In the genomic region with DNA sequence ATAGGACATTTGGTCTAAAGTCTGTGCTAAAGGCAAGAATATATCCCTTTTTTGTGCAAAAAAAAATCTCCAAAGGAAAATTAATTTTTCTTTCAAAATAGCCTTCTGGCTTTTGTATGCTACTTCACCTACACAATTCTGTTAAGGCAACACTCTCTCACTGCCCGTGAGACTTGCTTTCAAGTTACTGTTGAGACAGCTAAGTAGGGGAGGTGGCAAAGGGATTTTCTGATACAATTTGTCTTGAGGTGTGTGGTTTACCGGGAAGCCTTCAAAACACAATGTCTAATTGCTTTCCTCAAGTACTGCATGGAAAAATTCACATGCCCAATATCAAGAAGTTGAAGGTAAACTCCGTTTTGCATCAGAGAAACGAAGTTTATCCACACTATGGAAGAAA, we compare ENCODE assay signal across 26 cellular contexts. TPM values are rescaled to one million over a fixed set of nuclear protein-coding genes. Genes with fewer than 3 reads are reported as not detected.
DNase-seq lines count a peak whose midpoint lies in the region; ATAC-seq, FAIRE-seq and TF ChIP-seq lines count a peak whose summit lies in the region.
"Had no signal": no experiment of that assay in that cellular context is flagged by ENCODE, and none has a peak within 500 bp of the region (broad histone marks: within the 10 kb centered on the region; RNA-seq: fewer than 3 reads in every experiment).

No MANE protein-coding gene starts in this region.

- peak overlapping the region; percentile 55 for H3K4me2 ChIP-seq in osteoblast (ENCODE audit: insufficient read depth, low read length)
- H3K4me2 ChIP-seq: A549 had no signal

- H3K36me3 ChIP-seq in iPS-18a (ENCODE audit: control insufficient read depth, low read depth, low read length) (no peaks in the 10 kb centered on the region), osteoblast (ENCODE audit: insufficient read depth, low read length) (no peaks in the 10 kb centered on the region)
- H3K36me3 ChIP-seq: gastroesophageal sphincter, lower lobe of right lung, thoracic aorta had no signal

- H3K27ac ChIP-seq in iPS-18a (ENCODE audit: low read length) (no peak overlapping the region), osteoblast (ENCODE audit: low read depth, low read length) (peak overlapping the region; percentile 51)
- H3K27ac ChIP-seq: A549, gastroesophageal sphincter, lower lobe of right lung, thoracic aorta had no signal

- no peak for TF ChIP-seq CTCF in osteoblast (IDR thresholded peaks at IDR 0.05; ENCODE audit: extremely low read depth, low read depth, low read length)
- no peak for TF ChIP-seq CTCF in GM20000 (IDR thresholded peaks at IDR 0.05; ENCODE audit: extremely low read depth, missing control alignments)

- H3K79me2 ChIP-seq in osteoblast (ENCODE audit: insufficient read depth, low read length): no peaks in the 10 kb centered on the region

- H3K27me3 ChIP-seq in iPS-18a (ENCODE audit: control insufficient read depth, insufficient read depth, low read length) (no peaks in the 10 kb centered on the region), osteoblast (ENCODE audit: insufficient read depth, low read length) (no peaks in the 10 kb centered on the region)
- H3K27me3 ChIP-seq: gastroesophageal sphincter had no signal

- H4K20me1 ChIP-seq in osteoblast (ENCODE audit: insufficient read depth, low read length): no peaks in the 10 kb centered on the region

- peak; percentile 48 for ATAC-seq in SK-N-SH treated with all-trans-retinoic acid at 6 μM for 48 hours
- ATAC-seq in GM18511 (IDR thresholded peaks at IDR 0.05; ENCODE audit: unreplicated experiment): no peak
- no peak for ATAC-seq in GM18867 (IDR thresholded peaks at IDR 0.05; ENCODE audit: unreplicated experiment)
- ATAC-seq: activated T-helper 17 cell treated with anti-CD3 and anti-CD28 coated beads, Interleukin-2, amount 50 U/mL, for 72 hours; gastroesophageal sphincter; GM12878; K562; lower lobe of right lung had no signal

- no peak for TF ChIP-seq POLR2A in H54 (IDR thresholded peaks at IDR 0.05; ENCODE audit: low read depth, low read length)

- peak; percentile 48 for FAIRE-seq in H54 (lab: Jason Lieb, UNC)
- FAIRE-seq: A549, endometrium, K562 had no signal

- no peaks in the 10 kb centered on the region for H3K9me3 ChIP-seq in iPS-18a (ENCODE audit: control insufficient read depth, low read depth, low read length)
- H3K9me3 ChIP-seq in osteoblast (ENCODE audit: low read depth, low read length): no peaks in the 10 kb centered on the region
- H3K9me3 ChIP-seq: A549, gastroesophageal sphincter, lower lobe of right lung, thoracic aorta had no signal

- H3K4me1 ChIP-seq in iPS-18a (ENCODE audit: control insufficient read depth, low read depth, low read length) (peaks cover 22% of the 10 kb centered on the region), osteoblast (ENCODE audit: insufficient read depth, low read length) (peaks cover 15% of the 10 kb centered on the region)
- H3K4me1 ChIP-seq: A549, gastroesophageal sphincter, lower lobe of right lung had no signal

- DNase-seq in H54 (ENCODE audit: insufficient read length, low spot score) (no peak), osteoblast (ENCODE audit: insufficient read length, low spot score, missing footprints) (no peak), GM20000 (ENCODE audit: low spot score) (no peak), activated gamma-delta T cell (lab: John Stamatoyannopoulos, UW) (no peak)
- DNase-seq: activated B cell treated with CpG ODN at 0.5 μM for 24 hours; activated CD4-positive, alpha-beta T cell treated with anti-CD3 and anti-CD28 coated beads, Interleukin-2, amount 50 U/mL, for 48 hours; activated CD8-positive, alpha-beta memory T cell treated with anti-CD3 and anti-CD28 coated beads, Interleukin-2, amount 50 U/mL, for 48 hours; anterior cingulate cortex; caudate nucleus; CD4-positive, alpha-beta memory T cell; lower lobe of right lung; NCI-H1105 treated with DMSO at 0.1 percent for 48 hours; NCI-H2029; NCI-H526; SHP77 treated with DMSO at 0.1 percent for 48 hours had no signal

- H3K9ac ChIP-seq in iPS-18a (ENCODE audit: low read length): no peak overlapping the region

- H3K4me3 ChIP-seq in iPS-18a (ENCODE audit: low read length) (peak overlapping the region; percentile 33), osteoblast (ENCODE audit: insufficient read depth, low read length) (no peak overlapping the region)
- H3K4me3 ChIP-seq: A549, gastroesophageal sphincter, GM12878, K562, lower lobe of right lung, thoracic aorta had no signal

- peak overlapping the region; percentile 8 for H2AFZ ChIP-seq in osteoblast (ENCODE audit: low read length)

TF ChIP-seq in SK-N-SH treated with all-trans-retinoic acid at 6 μM for 48 hours, 23 proteins besides CTCF, POLR2A, EP300 and RAD21:
- TF ChIP-seq PPARA (CRISPR knock-in tag; IDR thresholded peaks at IDR 0.05; ENCODE audit: borderline replicate concordance) (no peak), ZFP30 (CRISPR knock-in tag; IDR thresholded peaks at IDR 0.05) (no peak), RARB (CRISPR knock-in tag; IDR thresholded peaks at IDR 0.05) (no peak), ARNTL (CRISPR knock-in tag; IDR thresholded peaks at IDR 0.05; ENCODE audit: borderline replicate concordance, low read depth) (no peak), ZNF565 (CRISPR knock-in tag; conservative IDR thresholded peaks at IDR 0.05; ENCODE audit: low read depth) (no peak), BACH2 (CRISPR knock-in tag; IDR thresholded peaks at IDR 0.05; ENCODE audit: borderline replicate concordance) (no peak), GLIS3 (CRISPR knock-in tag; IDR thresholded peaks at IDR 0.05) (no peak), ZFP3 (CRISPR knock-in tag; IDR thresholded peaks at IDR 0.05) (no peak), OSR1 (CRISPR knock-in tag; IDR thresholded peaks at IDR 0.05) (no peak), ZNF70 (CRISPR knock-in tag; IDR thresholded peaks at IDR 0.05) (no peak)
TF ChIP-seq in SK-N-SH treated with all-trans-retinoic acid at 6 μM for 48 hours: peak in this region for 0.

RNA-seq across cellular contexts. Expression of a gene that starts 50.8 kb away (rescaled TPM):
- total RNA-seq in osteoblast: 94.1 and 100 TPM in 2 replicates
